1 cellular context compared by ENCODE assay signal in the genomic region with DNA sequence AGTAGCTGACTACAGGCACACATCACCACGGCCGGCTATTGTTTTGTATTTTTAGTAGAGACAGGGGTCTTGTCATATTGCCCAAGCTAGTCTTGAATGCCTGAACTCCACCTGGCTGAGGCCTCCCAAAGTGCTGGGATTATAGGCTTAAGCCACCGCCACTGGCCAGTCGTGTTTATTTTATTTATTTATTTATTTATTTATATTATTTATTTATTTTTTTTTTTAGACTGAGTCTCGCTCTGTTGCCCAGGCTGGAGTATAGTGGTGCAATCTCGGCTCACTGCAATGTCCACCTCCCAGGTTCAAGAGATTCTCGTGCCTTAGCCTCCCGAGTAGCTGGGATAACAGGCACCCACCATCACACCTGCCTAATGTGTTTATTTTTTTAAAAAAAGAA.
TF ChIP-seq lines count a peak whose summit lies in the region.

No MANE protein-coding gene starts in this region.

TF ChIP-seq in HEK293, 187 proteins besides CTCF, POLR2A, EP300 and RAD21 (continued from another document):
- TF ChIP-seq, protein P1, sequence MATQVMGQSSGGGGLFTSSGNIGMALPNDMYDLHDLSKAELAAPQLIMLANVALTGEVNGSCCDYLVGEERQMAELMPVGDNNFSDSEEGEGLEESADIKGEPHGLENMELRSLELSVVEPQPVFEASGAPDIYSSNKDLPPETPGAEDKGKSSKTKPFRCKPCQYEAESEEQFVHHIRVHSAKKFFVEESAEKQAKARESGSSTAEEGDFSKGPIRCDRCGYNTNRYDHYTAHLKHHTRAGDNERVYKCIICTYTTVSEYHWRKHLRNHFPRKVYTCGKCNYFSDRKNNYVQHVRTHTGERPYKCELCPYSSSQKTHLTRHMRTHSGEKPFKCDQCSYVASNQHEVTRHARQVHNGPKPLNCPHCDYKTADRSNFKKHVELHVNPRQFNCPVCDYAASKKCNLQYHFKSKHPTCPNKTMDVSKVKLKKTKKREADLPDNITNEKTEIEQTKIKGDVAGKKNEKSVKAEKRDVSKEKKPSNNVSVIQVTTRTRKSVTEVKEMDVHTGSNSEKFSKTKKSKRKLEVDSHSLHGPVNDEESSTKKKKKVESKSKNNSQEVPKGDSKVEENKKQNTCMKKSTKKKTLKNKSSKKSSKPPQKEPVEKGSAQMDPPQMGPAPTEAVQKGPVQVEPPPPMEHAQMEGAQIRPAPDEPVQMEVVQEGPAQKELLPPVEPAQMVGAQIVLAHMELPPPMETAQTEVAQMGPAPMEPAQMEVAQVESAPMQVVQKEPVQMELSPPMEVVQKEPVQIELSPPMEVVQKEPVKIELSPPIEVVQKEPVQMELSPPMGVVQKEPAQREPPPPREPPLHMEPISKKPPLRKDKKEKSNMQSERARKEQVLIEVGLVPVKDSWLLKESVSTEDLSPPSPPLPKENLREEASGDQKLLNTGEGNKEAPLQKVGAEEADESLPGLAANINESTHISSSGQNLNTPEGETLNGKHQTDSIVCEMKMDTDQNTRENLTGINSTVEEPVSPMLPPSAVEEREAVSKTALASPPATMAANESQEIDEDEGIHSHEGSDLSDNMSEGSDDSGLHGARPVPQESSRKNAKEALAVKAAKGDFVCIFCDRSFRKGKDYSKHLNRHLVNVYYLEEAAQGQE (tag by site-specific recombination; IDR thresholded peaks at IDR 0.05): peak; percentile 56; the same call in 1 of the 2 replicates
- TF ChIP-seq ZNF202 (tag by site-specific recombination; IDR thresholded peaks at IDR 0.05; ENCODE audit: borderline replicate concordance) (peak; percentile 41; the same call in 1 of the 2 replicates), ZNF140 (tag by site-specific recombination; IDR thresholded peaks at IDR 0.05) (peak; percentile 86), ZNF266 (tag by site-specific recombination; IDR thresholded peaks at IDR 0.05; ENCODE audit: low read depth) (peak; percentile 52; the same call in 1 of the 2 replicates), ZNF623 (tag by site-specific recombination; IDR thresholded peaks at IDR 0.05) (peak; percentile 70), ZBTB21 (tag by site-specific recombination; IDR thresholded peaks at IDR 0.05) (peak; percentile 35; the same call in 1 of the 2 replicates), ZNF664 (tag by site-specific recombination; IDR thresholded peaks at IDR 0.05) (peak; percentile 68; the same call in 1 of the 2 replicates), ZNF433 (tag by site-specific recombination; IDR thresholded peaks at IDR 0.05; ENCODE audit: low read depth) (peak; percentile 56; the same call in 1 of the 2 replicates), ZNF791 (tag by site-specific recombination; IDR thresholded peaks at IDR 0.05) (peak; percentile 70; the same call in 1 of the 2 replicates)
